9 cellular contexts compared by ENCODE assay signal in the genomic region with DNA sequence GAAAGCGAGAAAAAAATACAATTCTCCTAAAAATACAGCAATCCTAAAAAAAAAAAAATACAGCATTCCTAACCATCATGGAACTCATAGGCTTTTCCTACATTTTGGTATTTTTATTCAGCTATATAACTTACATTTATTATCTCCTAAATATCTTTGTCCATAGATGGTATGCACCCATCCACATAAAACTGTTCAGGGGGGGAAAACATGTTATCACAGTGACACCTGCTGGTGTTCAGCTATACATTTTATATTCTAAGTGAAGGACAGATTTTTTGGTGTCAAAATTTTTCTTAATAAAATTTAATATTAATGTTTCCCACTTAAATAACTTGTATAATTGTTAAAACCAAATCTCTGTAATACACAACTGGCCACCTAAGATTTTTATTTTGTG. TPM values are rescaled to one million over a fixed set of nuclear protein-coding genes. Genes with fewer than 3 reads are reported as not detected.
DNase-seq lines count a peak whose midpoint lies in the region; ATAC-seq and TF ChIP-seq lines count a peak whose summit lies in the region.
"Had no signal": no experiment of that assay in that cellular context is flagged by ENCODE, and none has a peak within 500 bp of the region (broad histone marks: within the 10 kb centered on the region; RNA-seq: fewer than 3 reads in every experiment).

No MANE protein-coding gene starts in this region.

- no peaks in the 10 kb centered on the region for H3K27me3 Mint-ChIP-seq in activated CD8-positive, alpha-beta memory T cell treated with anti-CD3 and anti-CD28 coated beads, Interleukin-2, amount 10 ng/mL, durations not matched to agents 7 days and 5 days

- H3K4me1 Mint-ChIP-seq in activated CD8-positive, alpha-beta memory T cell treated with anti-CD3 and anti-CD28 coated beads, Interleukin-2, amount 10 ng/mL, durations not matched to agents 7 days and 5 days = no peaks in the 10 kb centered on the region

- intact Hi-C loops in ascending aorta (cut with DNase I) = loop anchor here (5.0 kb wide), 1 partner anchor 284 kb away; no protein-coding TSS in a partner anchor
- intact Hi-C loops in left colon (cut with DNase I, micrococcal nuclease) = loop anchor here in 1 of 2 donors (5.0 kb wide), 1 partner anchor 284 kb away; no protein-coding TSS in a partner anchor

- no peak overlapping the region for H3K4me3 Mint-ChIP-seq in activated CD8-positive, alpha-beta memory T cell treated with anti-CD3 and anti-CD28 coated beads, Interleukin-2, amount 10 ng/mL, durations not matched to agents 7 days and 5 days

- H3K36me3 Mint-ChIP-seq in activated CD8-positive, alpha-beta memory T cell treated with anti-CD3 and anti-CD28 coated beads, Interleukin-2, amount 10 ng/mL, durations not matched to agents 7 days and 5 days = no peaks in the 10 kb centered on the region

- peak; percentile 65 for DNase-seq in EH (ENCODE audit: low read depth)
- DNase-seq in Kasumi-1 (lab: John Stamatoyannopoulos, UW) = peak; percentile 46 to 56
- no peak for DNase-seq in ascending aorta (ENCODE audit: low spot score in 2 of 2)
- DNase-seq in left colon = no peak
- DNase-seq in activated CD8-positive, alpha-beta memory T cell treated with anti-CD3 and anti-CD28 coated beads, Interleukin-2, amount 10 ng/mL, durations not matched to agents 7 days and 5 days = no peak
- DNase-seq in activated T-cell treated with anti-CD3 and anti-CD28 coated beads, Interleukin-2, amount 50 U/mL, for 48 hours = no peak

- no peaks in the 10 kb centered on the region for H3K9me3 ChIP-seq in ascending aorta

- CTCF ChIA-PET in activated CD8-positive, alpha-beta memory T cell treated with anti-CD3 and anti-CD28 coated beads, Interleukin-2, amount 10 ng/mL, durations not matched to agents 7 days and 5 days (lab: Charles Lee) = interaction anchor here (0.7 to 1.6 kb wide), 3 partner anchors 10 to 284 kb away, joined by 3 to 8 read pairs (median 3); no protein-coding TSS in a partner anchor

- ATAC-seq in left colon = peak; percentile 45
- ATAC-seq in GM21526 (IDR thresholded peaks at IDR 0.05; ENCODE audit: low FRiP score, unreplicated experiment) = no peak
- ATAC-seq in activated CD8-positive, alpha-beta memory T cell treated with anti-CD3 and anti-CD28 coated beads, Interleukin-2, amount 10 ng/mL, durations not matched to agents 7 days and 5 days = no peak
- ATAC-seq in HG03565 (IDR thresholded peaks at IDR 0.05; ENCODE audit: unreplicated experiment) = no peak

- H3K27me3 ChIP-seq in ascending aorta = no peaks in the 10 kb centered on the region

- no peak overlapping the region for H3K4me3 ChIP-seq in ascending aorta
- H3K4me3 ChIP-seq: SK-N-MC had no signal

- no peak overlapping the region for H3K27ac Mint-ChIP-seq in activated CD8-positive, alpha-beta memory T cell treated with anti-CD3 and anti-CD28 coated beads, Interleukin-2, amount 10 ng/mL, durations not matched to agents 7 days and 5 days

- no peaks in the 10 kb centered on the region for H3K9me3 Mint-ChIP-seq in activated CD8-positive, alpha-beta memory T cell treated with anti-CD3 and anti-CD28 coated beads, Interleukin-2, amount 10 ng/mL, durations not matched to agents 7 days and 5 days (ENCODE audit: low read depth)

- no peaks in the 10 kb centered on the region for H3K4me1 ChIP-seq in ascending aorta

- H3K27ac ChIP-seq in ascending aorta = no peak overlapping the region

- peaks cover 0 to 5% of the 10 kb centered on the region in 2 donors for H3K36me3 ChIP-seq in ascending aorta

- peak in 2 of 3 experiments; percentile 26 to 41 for TF ChIP-seq CTCF in ascending aorta (IDR thresholded peaks at IDR 0.05)

RNA-seq across cellular contexts. Expression of a gene that starts 58.0 kb away (rescaled TPM):
- 13.3 TPM for total RNA-seq in ascending aorta
- 10 to 100 TPM; 10.1 to 11.0 TPM for total RNA-seq in left colon
- 10 to 100 TPM; 18.2 to 23.7 TPM for total RNA-seq in activated CD8-positive, alpha-beta memory T cell treated with anti-CD3 and anti-CD28 coated beads, Interleukin-2, amount 10 ng/mL, durations not matched to agents 7 days and 5 days

Comparison
In these comparisons a context has a peak if more than half of its experiments do, and no peak if none do; other contexts are left out.
1. DNase-seq: peak in EH (single experiment) and Kasumi-1 (2 of 2); none in ascending aorta (0 of 2), left colon (0 of 2), activated CD8-positive, alpha-beta memory T cell treated with anti-CD3 and anti-CD28 coated beads, Interleukin-2, amount 10 ng/mL, durations not matched to agents 7 days and 5 days (single experiment) and activated T-cell treated with anti-CD3 and anti-CD28 coated beads, Interleukin-2, amount 50 U/mL, for 48 hours (0 of 2).